ENCODE assay signal across 21 cellular contexts in genomic region chr11:134999490-135000066, GRCh38.
DNase-seq lines count a peak whose midpoint lies in the region; ATAC-seq and TF ChIP-seq lines count a peak whose summit lies in the region.
"Had no signal": no experiment of that assay in that cellular context is flagged by ENCODE, and none has a peak within 500 bp of the region (broad histone marks: within the 10 kb centered on the region; RNA-seq: fewer than 3 reads in every experiment).

No MANE protein-coding gene starts in this region.

- H3K9me3 ChIP-seq in HUES64 (ENCODE audit: insufficient read depth, low read depth, low read length) (no peaks in the 10 kb centered on the region), SJCRH30 (replicated peaks) (no peaks in the 10 kb centered on the region), esophagus muscularis mucosa (no peaks in the 10 kb centered on the region)

- H3K27me3 ChIP-seq in HUES64 (ENCODE audit: insufficient read depth, low read length) (no peaks in the 10 kb centered on the region), SJCRH30 (no peaks in the 10 kb centered on the region), esophagus muscularis mucosa (peaks cover 0 to 34% (median 0%) of the 10 kb centered on the region in 4 donors)

- DNase-seq in SJCRH30 (peak; percentile 57 to 78), esophagus muscularis mucosa (ENCODE audit: extremely low spot score) (peak; percentile 72), NCI-H1092 treated with DMSO at 0.1 percent for 48 hours (lab: John Stamatoyannopoulos, UW) (no peak), T-cell (no peak), NCI-H1105 treated with DMSO at 0.1 percent for 48 hours (lab: John Stamatoyannopoulos, UW) (no peak)
- no peak for DNase-seq in activated CD4-positive, alpha-beta T cell treated with anti-CD3 and anti-CD28 coated beads, Interleukin-2, amount 10 ng/mL, durations not matched to agents 7 days and 5 days
- DNase-seq: ACHN, AML-193, DMS 273 treated with DMSO at 0.1 percent for 48 hours, GM23248, NCI-H146, NCI-H2081, NCI-H2227 treated with DMSO at 0.1 percent for 48 hours, NCI-H526, OCI-M1, RPMI8226, SIG-M5 had no signal

- H3K4me3 ChIP-seq in HUES64 (ENCODE audit: low read length): no peak overlapping the region
- no peak overlapping the region for H3K4me3 ChIP-seq in SJCRH30
- H3K4me3 ChIP-seq in esophagus muscularis mucosa: no peak overlapping the region
- H3K4me3 ChIP-seq: GM23248 had no signal

- 0 out of 2 replicates have a peak overlapping the region, but pooled peaks have one; percentile 13 for H3K27ac ChIP-seq in HUES64 (ENCODE audit: low read depth, low read length)
- peak overlapping the region; percentile 51 for H3K27ac ChIP-seq in SJCRH30
- H3K27ac ChIP-seq in esophagus muscularis mucosa (replicated peaks in 1 of 4): no peak overlapping the region
- H3K27ac ChIP-seq: GM23248, KMS-11 had no signal

- no peak overlapping the region for H3K9ac ChIP-seq in HUES64 (ENCODE audit: low read depth, low read length)
- H3K9ac ChIP-seq: GM23248, KMS-11 had no signal

- peaks cover 2% of the 10 kb centered on the region for H3K9me3 Mint-ChIP-seq in nephron
- H3K9me3 Mint-ChIP-seq in T-cell: peaks cover 0 to 9% (median 0%) of the 10 kb centered on the region in 3 donors
- H3K9me3 Mint-ChIP-seq in activated CD4-positive, alpha-beta T cell treated with anti-CD3 and anti-CD28 coated beads, Interleukin-2, amount 10 ng/mL, durations not matched to agents 7 days and 5 days: no peaks in the 10 kb centered on the region

- CTCF ChIA-PET in T-cell (lab: Charles Lee): no interaction called here
- CTCF ChIA-PET in activated CD4-positive, alpha-beta T cell treated with anti-CD3 and anti-CD28 coated beads, Interleukin-2, amount 10 ng/mL, durations not matched to agents 7 days and 5 days (lab: Charles Lee): interaction anchor here (0.6 to 1.0 kb wide), 2 partner anchors 25 to 981 kb away, joined by 3 to 5 read pairs; no protein-coding TSS in a partner anchor

- no peak for TF ChIP-seq EP300 in esophagus muscularis mucosa (IDR thresholded peaks at IDR 0.05)

- intact Hi-C loops in esophagus muscularis mucosa (cut with DNase I): no loop called here

- WGBS in HUES64: 73% methylated on average over 7 of the region's 7 CpGs
- WGBS in esophagus muscularis mucosa: 39% methylated on average over 7 of the region's 7 CpGs

- H3K4me3 Mint-ChIP-seq in nephron (peak overlapping the region in 1 of 3 experiments; percentile 13), T-cell (no peak overlapping the region)
- no peak overlapping the region for H3K4me3 Mint-ChIP-seq in activated CD4-positive, alpha-beta T cell treated with anti-CD3 and anti-CD28 coated beads, Interleukin-2, amount 10 ng/mL, durations not matched to agents 7 days and 5 days
- H3K4me3 Mint-ChIP-seq: CD14-positive monocyte had no signal

- POLR2A ChIA-PET in T-cell (lab: Charles Lee): no interaction called here
- POLR2A ChIA-PET in activated CD4-positive, alpha-beta T cell treated with anti-CD3 and anti-CD28 coated beads, Interleukin-2, amount 10 ng/mL, durations not matched to agents 7 days and 5 days (lab: Charles Lee): no interaction called here

- H3K4me1 ChIP-seq in HUES64 (ENCODE audit: insufficient read depth, low read length): peaks cover 29% of the 10 kb centered on the region
- H3K4me1 ChIP-seq in SJCRH30: peaks cover 21% of the 10 kb centered on the region
- H3K4me1 ChIP-seq in esophagus muscularis mucosa: peaks cover 0 to 7% (median 2%) of the 10 kb centered on the region in 4 donors

- H3K36me3 ChIP-seq in HUES64 (ENCODE audit: insufficient read depth, low read length) (no peaks in the 10 kb centered on the region), SJCRH30 (no peaks in the 10 kb centered on the region), esophagus muscularis mucosa (no peaks in the 10 kb centered on the region)

- peaks cover 5% of the 10 kb centered on the region for H3K27me3 Mint-ChIP-seq in nephron (ENCODE audit: low read depth)
- peaks cover 7 to 19% of the 10 kb centered on the region in 2 donors for H3K27me3 Mint-ChIP-seq in T-cell
- H3K27me3 Mint-ChIP-seq in activated CD4-positive, alpha-beta T cell treated with anti-CD3 and anti-CD28 coated beads, Interleukin-2, amount 10 ng/mL, durations not matched to agents 7 days and 5 days: no peaks in the 10 kb centered on the region

- peaks cover 74% of the 10 kb centered on the region for H3K4me1 Mint-ChIP-seq in nephron
- no peaks in the 10 kb centered on the region for H3K4me1 Mint-ChIP-seq in T-cell
- no peaks in the 10 kb centered on the region for H3K4me1 Mint-ChIP-seq in activated CD4-positive, alpha-beta T cell treated with anti-CD3 and anti-CD28 coated beads, Interleukin-2, amount 10 ng/mL, durations not matched to agents 7 days and 5 days
- H3K4me1 Mint-ChIP-seq: CD14-positive monocyte had no signal

- TF ChIP-seq CTCF in esophagus muscularis mucosa (IDR thresholded peaks at IDR 0.05): no peak
- TF ChIP-seq CTCF in nephron (IDR thresholded peaks at IDR 0.05; ENCODE audit: unreplicated experiment in 3 of 3): no peak

- ATAC-seq in T-cell (replicated peaks in 1 of 4): no peak

- no peak for TF ChIP-seq POLR2A in esophagus muscularis mucosa (IDR thresholded peaks at IDR 0.05; ENCODE audit: low read depth)

- H3K27ac Mint-ChIP-seq in nephron: peak overlapping the region; percentile 3 to 75 (median 58)
- H3K27ac Mint-ChIP-seq in T-cell: no peak overlapping the region
- H3K27ac Mint-ChIP-seq in activated CD4-positive, alpha-beta T cell treated with anti-CD3 and anti-CD28 coated beads, Interleukin-2, amount 10 ng/mL, durations not matched to agents 7 days and 5 days: no peak overlapping the region
- H3K27ac Mint-ChIP-seq: CD14-positive monocyte had no signal

- no peaks in the 10 kb centered on the region for H3K36me3 Mint-ChIP-seq in nephron (ENCODE audit: low read depth)
- no peaks in the 10 kb centered on the region for H3K36me3 Mint-ChIP-seq in T-cell
- H3K36me3 Mint-ChIP-seq in activated CD4-positive, alpha-beta T cell treated with anti-CD3 and anti-CD28 coated beads, Interleukin-2, amount 10 ng/mL, durations not matched to agents 7 days and 5 days (ENCODE audit: low read depth): no peaks in the 10 kb centered on the region
- H3K36me3 Mint-ChIP-seq: CD14-positive monocyte had no signal

Comparison
In these comparisons a context has a peak if more than half of its experiments do, and no peak if none do; other contexts are left out.
1. H3K27ac ChIP-seq: peak in HUES64 (single experiment) and SJCRH30 (single experiment); none in esophagus muscularis mucosa (0 of 4).
2. DNase-seq: peak in SJCRH30 (2 of 2) and esophagus muscularis mucosa (single experiment); none in NCI-H1092 treated with DMSO at 0.1 percent for 48 hours (single experiment), T-cell (0 of 34), activated CD4-positive, alpha-beta T cell treated with anti-CD3 and anti-CD28 coated beads, Interleukin-2, amount 10 ng/mL, durations not matched to agents 7 days and 5 days (single experiment) and NCI-H1105 treated with DMSO at 0.1 percent for 48 hours (single experiment).
3. H3K27ac Mint-ChIP-seq: peak in nephron (3 of 3); none in T-cell (0 of 2) and activated CD4-positive, alpha-beta T cell treated with anti-CD3 and anti-CD28 coated beads, Interleukin-2, amount 10 ng/mL, durations not matched to agents 7 days and 5 days (single experiment).